27 cellular contexts compared by ENCODE assay signal in the genomic region with DNA sequence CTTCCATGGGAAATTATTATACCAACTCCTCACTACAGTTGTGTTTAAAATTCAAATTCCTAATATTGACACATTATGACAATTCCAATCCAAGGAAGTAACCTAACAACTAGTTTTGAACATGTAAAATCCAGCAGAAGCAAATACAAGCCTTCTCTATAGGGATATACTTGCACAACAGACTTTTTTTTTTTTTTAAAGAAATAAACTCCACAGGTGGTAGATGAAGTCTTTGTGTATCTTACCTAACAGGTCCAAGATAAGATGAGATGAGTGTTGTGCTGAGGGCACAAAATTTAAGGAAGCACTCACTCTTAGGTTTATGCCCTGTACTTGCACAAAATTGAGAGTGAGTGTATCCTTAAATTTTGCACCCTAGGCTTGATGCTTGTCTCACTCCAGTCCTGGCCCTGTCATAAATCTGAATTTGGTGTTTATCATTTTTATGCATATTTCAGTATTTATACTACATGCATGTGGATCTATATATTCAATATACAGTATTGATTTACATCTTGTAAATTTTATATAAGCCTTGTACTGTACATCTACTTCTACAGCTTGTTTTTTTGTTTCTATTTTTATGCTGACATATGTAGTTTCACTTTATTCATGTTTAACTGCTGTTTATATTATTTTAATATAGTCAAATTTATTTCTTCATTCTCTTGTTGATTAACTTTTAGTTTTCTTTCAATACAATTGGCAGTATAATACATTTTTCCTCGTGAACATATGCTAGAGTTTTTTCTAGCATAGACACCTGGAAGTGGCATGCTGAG.
DNase-seq lines count a peak whose midpoint lies in the region; ATAC-seq, FAIRE-seq and TF ChIP-seq lines count a peak whose summit lies in the region.
"Had no signal": no experiment of that assay in that cellular context is flagged by ENCODE, and none has a peak within 500 bp of the region (broad histone marks: within the 10 kb centered on the region; RNA-seq: fewer than 3 reads in every experiment).

No MANE protein-coding gene starts in this region.

- H3K9me3 Mint-ChIP-seq in GM23338: no peaks in the 10 kb centered on the region; the same call in 2 of the 3 replicates

- H3K36me3 ChIP-seq in GM23338 (ENCODE audit: insufficient read depth): no peaks in the 10 kb centered on the region
- peaks cover 4% of the 10 kb centered on the region; the same call in 1 of the 2 replicates for H3K36me3 ChIP-seq in SK-N-MC (ENCODE audit: insufficient read depth, low read length)
- H3K36me3 ChIP-seq in smooth muscle cell (ENCODE audit: low read depth): no peaks in the 10 kb centered on the region
- H3K36me3 ChIP-seq in gastrocnemius medialis: no peaks in the 10 kb centered on the region
- H3K36me3 ChIP-seq: MG63, SJSA1 had no signal

- H3K9me3 ChIP-seq in A549 (no peaks in the 10 kb centered on the region), SK-N-MC (ENCODE audit: low read depth, low read length) (no peaks in the 10 kb centered on the region), smooth muscle cell (replicated peaks; ENCODE audit: low read depth) (no peaks in the 10 kb centered on the region), gastrocnemius medialis (no peaks in the 10 kb centered on the region)
- H3K9me3 ChIP-seq: SJSA1 had no signal

- H3F3A ChIP-seq in GM23338 (replicated peaks; ENCODE audit: low read depth) (no peaks in the 10 kb centered on the region), smooth muscle cell (ENCODE audit: low read depth) (no peaks in the 10 kb centered on the region)

- H3K4me1 Mint-ChIP-seq in GM23338: peaks cover 16% of the 10 kb centered on the region
- H3K4me1 Mint-ChIP-seq: B cell had no signal

- TF ChIP-seq CTCF in A549 (IDR thresholded peaks at IDR 0.05) (no peak), GM23338 (conservative IDR thresholded peaks at IDR 0.05; ENCODE audit: low read depth in 2 of 2) (no peak), smooth muscle cell (IDR thresholded peaks at IDR 0.05; ENCODE audit: borderline replicate concordance, insufficient read depth, poor library complexity, severe bottlenecking) (no peak), gastrocnemius medialis (IDR thresholded peaks at IDR 0.05 in 4 of 5, conservative IDR thresholded peaks at IDR 0.05 in 1 of 5) (no peak)

- TF ChIP-seq POLR2A in A549 (IDR thresholded peaks at IDR 0.05; ENCODE audit: low read length) (no peak), gastrocnemius medialis (IDR thresholded peaks at IDR 0.05) (no peak)

- POLR2A ChIA-PET in A549 (lab: Yijun Ruan, JAX): no interaction called here

- H3K36me3 Mint-ChIP-seq in GM23338 (ENCODE audit: low read depth): peaks cover 3% of the 10 kb centered on the region; the same call in 1 of the 3 replicates

- H3K27ac Mint-ChIP-seq in GM23338: no peak overlapping the region
- H3K27ac Mint-ChIP-seq: B cell; CD8-positive, alpha-beta T cell had no signal

- H3K27ac ChIP-seq in A549 (no peak overlapping the region), GM23338 (ENCODE audit: low read depth) (no peak overlapping the region), SK-N-MC (no peak overlapping the region), smooth muscle cell (ENCODE audit: low read depth) (no peak overlapping the region), gastrocnemius medialis (no peak overlapping the region)
- H3K27ac ChIP-seq: C4-2B, SJSA1 had no signal

- H3K27me3 ChIP-seq in GM23338 (ENCODE audit: insufficient read depth): no peaks in the 10 kb centered on the region
- H3K27me3 ChIP-seq in smooth muscle cell (ENCODE audit: low read depth): no peaks in the 10 kb centered on the region
- H3K27me3 ChIP-seq in gastrocnemius medialis: no peaks in the 10 kb centered on the region
- H3K27me3 ChIP-seq: MG63, SJSA1 had no signal

- 9% methylated on average over 1 of the region's 1 CpG for WGBS in A549 (ENCODE audit: missing lambda C conversion rate)
- WGBS in smooth muscle cell (ENCODE audit: low lambda C conversion rate): 82% methylated on average over 1 of the region's 1 CpG

- H3K4me1 ChIP-seq in A549: no peaks in the 10 kb centered on the region
- peaks cover 18% of the 10 kb centered on the region for H3K4me1 ChIP-seq in GM23338 (ENCODE audit: insufficient read depth)
- no peaks in the 10 kb centered on the region for H3K4me1 ChIP-seq in smooth muscle cell (ENCODE audit: low read depth)
- peaks cover 0 to 5% of the 10 kb centered on the region in 2 donors for H3K4me1 ChIP-seq in gastrocnemius medialis

- no peaks in the 10 kb centered on the region for H4K20me1 ChIP-seq in GM23338 (replicated peaks; ENCODE audit: insufficient read depth)
- H4K20me1 ChIP-seq in smooth muscle cell (ENCODE audit: low read depth): no peaks in the 10 kb centered on the region

- intact Hi-C loops in gastrocnemius medialis (cut with DNase I; ENCODE audit: low total_unique reads): no loop called here

- CTCF ChIA-PET in A549 (lab: Yijun Ruan, JAX): interaction anchor here (0.7 to 1.4 kb wide), 2 partner anchors 59 to 92 kb away, joined by 3 to 4 read pairs; partner anchors contain the start of gene APOBEC4

- H3K4me3 Mint-ChIP-seq in GM23338: no peak overlapping the region
- H3K4me3 Mint-ChIP-seq: B cell; CD8-positive, alpha-beta T cell had no signal

- in situ Hi-C loops in gastrocnemius medialis (cut with MboI; ENCODE audit: low sequenced_read_pairs in 4 of 4): no loop called here

- ATAC-seq in A549: no peak
- no peak for ATAC-seq in GM23338
- no peak for ATAC-seq in gastrocnemius medialis
- ATAC-seq: CD8-positive, alpha-beta T cell; HCT116; PC-3; Right ventricle myocardium inferior had no signal

- no peak for DNase-seq in A549 (ENCODE audit: low read depth in 1 of 2, low spot score in 1 of 2)
- DNase-seq in GM23338 (ENCODE audit: low spot score): no peak
- DNase-seq in SK-N-MC (ENCODE audit: low read depth, low spot score): no peak
- no peak for DNase-seq in smooth muscle cell (lab: John Stamatoyannopoulos, UW; ENCODE audit: unreplicated experiment)
- no peak for DNase-seq in gastrocnemius medialis
- no peak for DNase-seq in occipital lobe (lab: John Stamatoyannopoulos, UW)
- DNase-seq: Caco-2; CD8-positive, alpha-beta T cell; GDM1; KG1; MG63; NCI-H1105 treated with DMSO at 0.1 percent for 48 hours; NCI-H146; NCI-H1930; NCI-H2107; NCI-H446 treated with DMSO at 0.1 percent for 48 hours; NCI-H526; NCI-H82; NK-92 treated with Interleukin-12 subunit alpha and Interleukin-12 subunit beta, amount 100 ng/mL, for 24 hours; PC-3 had no signal

- 0 out of 3 replicates have a peak overlapping the region, but pooled peaks have one; percentile 14 for H3K4me2 ChIP-seq in A549
- H3K4me2 ChIP-seq in GM23338: peak overlapping the region; percentile 37; the same call in 1 of the 2 replicates
- H3K4me2 ChIP-seq in smooth muscle cell: no peak overlapping the region

- H2AFZ ChIP-seq in GM23338: no peak overlapping the region
- H2AFZ ChIP-seq in smooth muscle cell (ENCODE audit: low read depth): no peak overlapping the region

- H3K9me2 ChIP-seq in GM23338 (ENCODE audit: insufficient read depth): no peaks in the 10 kb centered on the region

- TF ChIP-seq RAD21 in A549 (conservative IDR thresholded peaks at IDR 0.05 in 1 of 2, IDR thresholded peaks at IDR 0.05 in 1 of 2): no peak

- H3K4me3 ChIP-seq in A549 (no peak overlapping the region), GM23338 (no peak overlapping the region), SK-N-MC (0 out of 2 replicates have a peak overlapping the region, but pooled peaks have one; percentile 6), smooth muscle cell (no peak overlapping the region), gastrocnemius medialis (no peak overlapping the region)
- H3K4me3 ChIP-seq: MG63, SJSA1 had no signal

- no peaks in the 10 kb centered on the region for H3K79me2 ChIP-seq in GM23338 (replicated peaks; ENCODE audit: insufficient read depth)
- no peaks in the 10 kb centered on the region for H3K79me2 ChIP-seq in smooth muscle cell (ENCODE audit: low read depth)

- H3K9ac ChIP-seq in SK-N-MC (ENCODE audit: insufficient read length): no peak overlapping the region
- no peak overlapping the region for H3K9ac ChIP-seq in smooth muscle cell (ENCODE audit: low read depth)

- FAIRE-seq in A549 (lab: Jason Lieb, UNC) (no peak), islet of Langerhans (lab: Jason Lieb, UNC) (peak; percentile 55)
- FAIRE-seq: GM12891 had no signal

- no peak for TF ChIP-seq EP300 in A549 (IDR thresholded peaks at IDR 0.05)

- no peaks in the 10 kb centered on the region for H3K27me3 Mint-ChIP-seq in GM23338 (ENCODE audit: insufficient read depth, low read depth, poor library complexity)

TF ChIP-seq in A549, 52 proteins besides CTCF, POLR2A, EP300 and RAD21:
- TF ChIP-seq FOSL2 (IDR thresholded peaks at IDR 0.05): no peak
- TF ChIP-seq FOSL2 (CRISPR knock-in tag; IDR thresholded peaks at IDR 0.05): no peak
- TF ChIP-seq KDM5A (IDR thresholded peaks at IDR 0.05): no peak
- peak; percentile 83 for TF ChIP-seq MAFK (IDR thresholded peaks at IDR 0.05; ENCODE audit: partially characterized antibody)
- TF ChIP-seq NR3C1 (IDR thresholded peaks at IDR 0.05): no peak
- no peak for TF ChIP-seq GATA3 (IDR thresholded peaks at IDR 0.05; ENCODE audit: borderline replicate concordance)
- TF ChIP-seq RFX5 (IDR thresholded peaks at IDR 0.05): no peak
- no peak for TF ChIP-seq CBX8 (IDR thresholded peaks at IDR 0.05)
- TF ChIP-seq CEBPB (IDR thresholded peaks at IDR 0.05): peak in 1 of 2 experiments; percentile 35; a peak in 1 of 4 replicates

TF ChIP-seq in GM23338, 12 proteins besides CTCF, POLR2A, EP300 and RAD21 (continues in another document):
- TF ChIP-seq EZH2phosphoT487 (IDR thresholded peaks at IDR 0.05; ENCODE audit: unreplicated experiment) (no peak), POLR2AphosphoS5 (IDR thresholded peaks at IDR 0.05; ENCODE audit: low read depth) (no peak), STAT1 (IDR thresholded peaks at IDR 0.05; ENCODE audit: unreplicated experiment) (no peak), JUNB (IDR thresholded peaks at IDR 0.05; ENCODE audit: unreplicated experiment) (no peak)
